ENCODE assay signal across 12 cellular contexts in genomic region chr6:16667509-16667908, GRCh38.
"Had no signal": no experiment of that assay in that cellular context is flagged by ENCODE, and none has a peak within 500 bp of the region (broad histone marks: within the 10 kb centered on the region; RNA-seq: fewer than 3 reads in every experiment).

No MANE protein-coding gene starts in this region.

- H3K4me3 ChIP-seq: SJSA1, skin epidermis, transverse colon had no signal

- H3K27ac Mint-ChIP-seq: activated T-cell treated with anti-CD3 and anti-CD28 coated beads, Interleukin-2, amount 50 U/mL, for 24 hours had no signal

- H3K36me3 ChIP-seq: transverse colon had no signal

- H3K27me3 ChIP-seq: SJSA1, transverse colon had no signal

- DNase-seq: activated CD4-positive, alpha-beta T cell treated with anti-CD3 and anti-CD28 coated beads for 1 hour; activated T-cell treated with anti-CD3 and anti-CD28 coated beads, Interleukin-2, amount 50 U/mL, for 24 hours; cortex of kidney; effector CD8-positive, alpha-beta T cell; midbrain; retina; SW 1271; T1000; transverse colon had no signal

- H3K27me3 Mint-ChIP-seq: activated T-cell treated with anti-CD3 and anti-CD28 coated beads, Interleukin-2, amount 50 U/mL, for 24 hours had no signal

- H3K27ac ChIP-seq: SJSA1, skin epidermis had no signal

- FAIRE-seq: frontal cortex had no signal

- H3K9me3 ChIP-seq: SJSA1, transverse colon had no signal

- H3K4me3 Mint-ChIP-seq: activated T-cell treated with anti-CD3 and anti-CD28 coated beads, Interleukin-2, amount 50 U/mL, for 24 hours had no signal
